Comparison of ENCODE assay signal across 41 cellular contexts in the genomic region with DNA sequence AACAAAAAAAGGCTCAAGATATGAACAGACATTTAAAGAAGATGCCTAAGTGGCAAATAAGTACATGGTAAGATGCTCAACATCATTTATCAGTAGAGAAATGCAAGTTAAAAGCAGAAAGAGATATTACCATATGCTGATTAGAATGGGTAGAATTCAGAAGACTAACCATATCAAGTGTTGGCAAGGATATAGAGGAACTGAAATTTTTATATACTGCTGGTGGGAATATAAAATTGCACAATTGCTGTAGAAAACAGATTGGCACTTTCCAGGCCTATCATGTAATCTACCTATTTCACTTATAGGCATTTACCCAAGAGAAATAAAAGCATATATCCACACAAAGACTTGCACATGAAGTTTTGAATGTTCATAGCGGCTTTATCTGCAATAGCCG. TPM values are rescaled to one million over a fixed set of nuclear protein-coding genes. Genes with fewer than 3 reads are reported as not detected.
"Had no signal": no experiment of that assay in that cellular context is flagged by ENCODE, and none has a peak within 500 bp of the region (broad histone marks: within the 10 kb centered on the region; RNA-seq: fewer than 3 reads in every experiment).

No MANE protein-coding gene starts in this region.

- H3K27me3 ChIP-seq: adrenal gland, ascending aorta, body of pancreas, brain microvascular endothelial cell, breast epithelium, cardiac muscle cell had no signal

- DNase-seq: activated effector memory CD4-positive, alpha-beta T cell treated with anti-CD3 and anti-CD28 coated beads, Interleukin-2, amount 50 U/mL, for 16 hours; activated effector memory CD4-positive, alpha-beta T cell treated with Interleukin-2 at 50 U/mL for 16 hours; activated gamma-delta T cell; activated gamma-delta T cell treated with Interleukin-2 at 50 U/mL for 16 hours; activated naive CD4-positive, alpha-beta T cell; activated naive CD4-positive, alpha-beta T cell treated with anti-CD3 and anti-CD28 coated beads for 36 hours; activated naive CD4-positive, alpha-beta T cell treated with anti-CD3 and anti-CD28 coated beads, Interleukin-2, amount 10 ng/mL, durations not matched to agents 7 days and 5 days; activated naive CD4-positive, alpha-beta T cell treated with anti-CD3 and anti-CD28 coated beads, Interleukin-2, amount 50 U/mL, for 16 hours; activated naive CD4-positive, alpha-beta T cell treated with Interleukin-2 at 50 U/mL for 16 hours; activated naive CD8-positive, alpha-beta T cell treated with anti-CD3 and anti-CD28 coated beads for 36 hours; activated naive CD8-positive, alpha-beta T cell treated with anti-CD3 and anti-CD28 coated beads, Interleukin-2, amount 10 ng/mL, durations not matched to agents 7 days and 5 days; activated naive CD8-positive, alpha-beta T cell treated with anti-CD3 and anti-CD28 coated beads, Interleukin-2, amount 50 U/mL, for 24 hours; activated T-cell treated with anti-CD3 and anti-CD28 coated beads, Interleukin-2, amount 50 U/mL, for 24 hours; activated T-cell treated with anti-CD3 and anti-CD28 coated beads, Interleukin-2, amount 50 U/mL, for 4 hours; activated T-cell treated with anti-CD3 and anti-CD28 coated beads, Interleukin-2, amount 50 U/mL, for 48 hours; activated T-cell treated with anti-CD3 and anti-CD28 coated beads, Interleukin-2, amount 50 U/mL, for 72 hours; adrenal gland; amniotic stem cell; amygdala; anterior cingulate cortex; aorta; body of pancreas; brain microvascular endothelial cell; caudate nucleus; central memory CD4-positive, alpha-beta T cell; cerebellar nuclear complex had no signal

- H3K27ac ChIP-seq: adrenal gland, ascending aorta, body of pancreas, brain microvascular endothelial cell, breast epithelium, cardiac muscle cell had no signal

- H3K4me3 Mint-ChIP-seq: activated naive CD4-positive, alpha-beta T cell treated with anti-CD3 and anti-CD28 coated beads for 36 hours; activated naive CD4-positive, alpha-beta T cell treated with anti-CD3 and anti-CD28 coated beads, Interleukin-2, amount 10 ng/mL, durations not matched to agents 7 days and 5 days; activated naive CD4-positive, alpha-beta T cell treated with anti-CD3 and anti-CD28 coated beads, Interleukin-2, amount 50 U/mL, for 24 hours; activated naive CD8-positive, alpha-beta T cell; activated naive CD8-positive, alpha-beta T cell treated with anti-CD3 and anti-CD28 coated beads for 36 hours; activated naive CD8-positive, alpha-beta T cell treated with anti-CD3 and anti-CD28 coated beads, Interleukin-2, amount 10 ng/mL, durations not matched to agents 7 days and 5 days; activated naive CD8-positive, alpha-beta T cell treated with anti-CD3 and anti-CD28 coated beads, Interleukin-2, amount 50 U/mL, for 24 hours; activated T-cell treated with anti-CD3 and anti-CD28 coated beads, Interleukin-2, amount 50 U/mL, for 24 hours; activated T-cell treated with anti-CD3 and anti-CD28 coated beads, Interleukin-2, amount 50 U/mL, for 4 hours; activated T-cell treated with anti-CD3 and anti-CD28 coated beads, Interleukin-2, amount 50 U/mL, for 72 hours; activated T-helper 1 cell treated with anti-CD3 and anti-CD28 coated beads, Interleukin-12 subunit alpha, Interleukin-12 subunit beta, Interleukin-2, Interleukin-4 antibody, amounts not matched to agents 30 ng/mL and 10 ng/mL and 1 ng/mL, durations not matched to agents 14 hours and 24 hours and 36 hours; activated T-helper 17 cell treated with anti-CD3 and anti-CD28 coated beads, Interleukin-2, amount 50 U/mL, for 72 hours; brain; central memory CD8-positive, alpha-beta T cell had no signal

- H3K4me1 ChIP-seq: adrenal gland, body of pancreas, breast epithelium had no signal

- H3K9me3 ChIP-seq: ascending aorta, body of pancreas, breast epithelium had no signal

- H3K36me3 ChIP-seq: adrenal gland, ascending aorta, brain microvascular endothelial cell, breast epithelium, cardiac muscle cell had no signal

- H3K36me3 Mint-ChIP-seq: activated naive CD4-positive, alpha-beta T cell treated with anti-CD3 and anti-CD28 coated beads, Interleukin-2, amount 10 ng/mL, durations not matched to agents 7 days and 5 days; activated naive CD4-positive, alpha-beta T cell treated with anti-CD3 and anti-CD28 coated beads, Interleukin-2, amount 50 U/mL, for 24 hours; activated naive CD8-positive, alpha-beta T cell treated with anti-CD3 and anti-CD28 coated beads for 36 hours; activated naive CD8-positive, alpha-beta T cell treated with anti-CD3 and anti-CD28 coated beads, Interleukin-2, amount 10 ng/mL, durations not matched to agents 7 days and 5 days; brain had no signal

- H3K4me1 Mint-ChIP-seq: activated naive CD4-positive, alpha-beta T cell treated with anti-CD3 and anti-CD28 coated beads, Interleukin-2, amount 10 ng/mL, durations not matched to agents 7 days and 5 days; activated naive CD4-positive, alpha-beta T cell treated with anti-CD3 and anti-CD28 coated beads, Interleukin-2, amount 50 U/mL, for 24 hours; activated naive CD8-positive, alpha-beta T cell treated with anti-CD3 and anti-CD28 coated beads for 36 hours; activated naive CD8-positive, alpha-beta T cell treated with anti-CD3 and anti-CD28 coated beads, Interleukin-2, amount 10 ng/mL, durations not matched to agents 7 days and 5 days; activated naive CD8-positive, alpha-beta T cell treated with anti-CD3 and anti-CD28 coated beads, Interleukin-2, amount 50 U/mL, for 24 hours; activated T-helper 17 cell treated with anti-CD3 and anti-CD28 coated beads, Interleukin-2, amount 50 U/mL, for 72 hours; brain; central memory CD8-positive, alpha-beta T cell had no signal

- H3K4me3 ChIP-seq: adrenal gland, ascending aorta, body of pancreas, breast epithelium, cardiac muscle cell had no signal

- H3K27me3 Mint-ChIP-seq: activated naive CD8-positive, alpha-beta T cell treated with anti-CD3 and anti-CD28 coated beads for 36 hours; activated T-cell treated with anti-CD3 and anti-CD28 coated beads, Interleukin-2, amount 50 U/mL, for 24 hours; activated T-helper 17 cell treated with anti-CD3 and anti-CD28 coated beads, Interleukin-2, amount 50 U/mL, for 72 hours had no signal

- H3K27ac Mint-ChIP-seq: activated naive CD4-positive, alpha-beta T cell treated with anti-CD3 and anti-CD28 coated beads for 36 hours; activated naive CD4-positive, alpha-beta T cell treated with anti-CD3 and anti-CD28 coated beads, Interleukin-2, amount 10 ng/mL, durations not matched to agents 7 days and 5 days; activated naive CD4-positive, alpha-beta T cell treated with anti-CD3 and anti-CD28 coated beads, Interleukin-2, amount 50 U/mL, for 24 hours; activated naive CD4-positive, alpha-beta T cell treated with anti-CD3 and anti-CD28 coated beads, Interleukin-2, amount 50 U/mL, for 72 hours; activated naive CD8-positive, alpha-beta T cell; activated naive CD8-positive, alpha-beta T cell treated with anti-CD3 and anti-CD28 coated beads for 36 hours; activated naive CD8-positive, alpha-beta T cell treated with anti-CD3 and anti-CD28 coated beads, Interleukin-2, amount 10 ng/mL, durations not matched to agents 7 days and 5 days; activated naive CD8-positive, alpha-beta T cell treated with anti-CD3 and anti-CD28 coated beads, Interleukin-2, amount 50 U/mL, for 24 hours; activated T-cell treated with anti-CD3 and anti-CD28 coated beads, Interleukin-2, amount 50 U/mL, for 24 hours; activated T-cell treated with anti-CD3 and anti-CD28 coated beads, Interleukin-2, amount 50 U/mL, for 72 hours; activated T-helper 1 cell treated with anti-CD3 and anti-CD28 coated beads, Interleukin-12 subunit alpha, Interleukin-12 subunit beta, Interleukin-2, Interleukin-4 antibody, amounts not matched to agents 30 ng/mL and 10 ng/mL and 1 ng/mL, durations not matched to agents 14 hours and 24 hours and 36 hours; activated T-helper 17 cell treated with anti-CD3 and anti-CD28 coated beads, Interleukin-2, amount 50 U/mL, for 72 hours; activated T-helper 2 cell treated with anti-CD3 and anti-CD28 coated beads, Interferon-gamma antibody, Interleukin-2, Interleukin-4, amounts not matched to agents 10 μg/mL and 5 μg/mL and 100 μg/mL, durations not matched to agents 14 hours and 24 hours and 36 hours; brain had no signal

- H3K9me3 Mint-ChIP-seq: activated naive CD4-positive, alpha-beta T cell treated with anti-CD3 and anti-CD28 coated beads, Interleukin-2, amount 10 ng/mL, durations not matched to agents 7 days and 5 days; activated naive CD4-positive, alpha-beta T cell treated with anti-CD3 and anti-CD28 coated beads, Interleukin-2, amount 50 U/mL, for 72 hours; activated naive CD8-positive, alpha-beta T cell treated with anti-CD3 and anti-CD28 coated beads for 36 hours; activated naive CD8-positive, alpha-beta T cell treated with anti-CD3 and anti-CD28 coated beads, Interleukin-2, amount 10 ng/mL, durations not matched to agents 7 days and 5 days; activated T-helper 1 cell treated with anti-CD3 and anti-CD28 coated beads, Interleukin-12 subunit alpha, Interleukin-12 subunit beta, Interleukin-2, Interleukin-4 antibody, amounts not matched to agents 30 ng/mL and 10 ng/mL and 1 ng/mL, durations not matched to agents 14 hours and 24 hours and 36 hours; activated T-helper 2 cell treated with anti-CD3 and anti-CD28 coated beads, Interferon-gamma antibody, Interleukin-2, Interleukin-4, amounts not matched to agents 10 μg/mL and 5 μg/mL and 100 μg/mL, durations not matched to agents 14 hours and 24 hours and 36 hours had no signal

RNA-seq across cellular contexts. Expression of a gene that starts 17.1 kb away (rescaled TPM):
- total RNA-seq: activated naive CD4-positive, alpha-beta T cell treated with anti-CD3 and anti-CD28 coated beads for 36 hours; activated naive CD8-positive, alpha-beta T cell treated with anti-CD3 and anti-CD28 coated beads for 36 hours; activated naive CD8-positive, alpha-beta T cell treated with anti-CD3 and anti-CD28 coated beads, Interleukin-2, amount 10 ng/mL, durations not matched to agents 7 days and 5 days; activated T-cell treated with anti-CD3 and anti-CD28 coated beads, Interleukin-2, amount 50 U/mL, for 4 hours; activated T-cell treated with anti-CD3 and anti-CD28 coated beads, Interleukin-2, amount 50 U/mL, for 72 hours; activated T-helper 1 cell treated with anti-CD3 and anti-CD28 coated beads, Interleukin-12 subunit alpha, Interleukin-12 subunit beta, Interleukin-2, Interleukin-4 antibody, amounts not matched to agents 30 ng/mL and 10 ng/mL and 1 ng/mL, durations not matched to agents 14 hours and 24 hours and 36 hours; activated T-helper 17 cell treated with anti-CD3 and anti-CD28 coated beads, Interleukin-2, amount 50 U/mL, for 72 hours; activated T-helper 2 cell treated with anti-CD3 and anti-CD28 coated beads, Interferon-gamma antibody, Interleukin-2, Interleukin-4, amounts not matched to agents 10 μg/mL and 5 μg/mL and 100 μg/mL, durations not matched to agents 14 hours and 24 hours and 36 hours; ascending aorta; astrocyte; bronchial epithelial cell; cerebellum; chondrocyte had no signal
